Comparison of ENCODE assay signal across 1 cellular context in genomic region chr3:64351713-64352595, GRCh38.
TF ChIP-seq lines count a peak whose summit lies in the region.

No MANE protein-coding gene starts in this region.

TF ChIP-seq in HepG2, 621 proteins besides CTCF, POLR2A, EP300 and RAD21 (continued from another document):
- TF ChIP-seq ZNF512B (CRISPR knock-in tag; IDR thresholded peaks at IDR 0.05; ENCODE audit: borderline replicate concordance): no peak
